Comparison of ENCODE assay signal across 1 cellular context in genomic region chr19:15249912-15250634, GRCh38.
TF ChIP-seq lines count a peak whose summit lies in the region.

No MANE protein-coding gene starts in this region.

TF ChIP-seq in Ishikawa, 13 proteins besides CTCF, POLR2A, EP300 and RAD21 (continued from another document):
- no peak for TF ChIP-seq REST (IDR thresholded peaks at IDR 0.05; ENCODE audit: low read depth)
- 0 out of 2 replicates have a peak, but pooled peaks have one; percentile 33 for TF ChIP-seq ZBTB7A (IDR thresholded peaks at IDR 0.05; ENCODE audit: low read depth)
- peak; percentile 58; the same call in 1 of the 2 replicates for TF ChIP-seq EGR1 (IDR thresholded peaks at IDR 0.05)
- TF ChIP-seq FOXM1 (IDR thresholded peaks at IDR 0.05; ENCODE audit: borderline replicate concordance, low read depth), result peak; percentile 39; the same call in 1 of the 2 replicates
